ENCODE assay signal across 17 cellular contexts in the genomic region with DNA sequence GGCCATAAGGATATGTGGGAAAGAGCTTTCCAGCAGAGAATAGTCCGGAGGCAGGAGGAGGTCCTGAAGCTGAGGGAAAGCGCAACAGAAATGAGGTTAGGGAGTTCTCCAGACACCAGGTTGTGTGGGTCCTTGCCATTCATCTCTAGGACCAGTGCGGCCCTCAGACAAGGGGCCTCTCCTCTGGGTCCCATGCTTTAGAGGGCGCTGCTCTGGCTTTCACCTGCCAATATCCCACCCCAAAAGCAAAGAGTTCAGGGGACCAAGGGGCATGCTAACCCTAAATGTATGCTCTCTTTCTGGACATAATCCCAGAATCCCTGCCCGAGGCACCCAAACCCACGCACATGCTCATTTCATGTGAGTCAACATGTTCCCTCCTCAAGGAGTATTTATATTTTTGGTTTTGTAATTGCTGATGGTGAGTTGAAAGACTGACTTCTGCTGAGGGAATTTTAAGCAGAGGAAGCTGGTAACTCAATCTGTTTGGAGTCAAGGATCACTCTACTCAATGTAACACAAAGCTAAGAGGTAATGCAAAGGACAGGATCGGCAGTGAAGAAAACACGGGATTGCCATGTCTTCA.
"Had no signal": no experiment of that assay in that cellular context is flagged by ENCODE, and none has a peak within 500 bp of the region (broad histone marks: within the 10 kb centered on the region; RNA-seq: fewer than 3 reads in every experiment).

No MANE protein-coding gene starts in this region.

- H3K27ac Mint-ChIP-seq: activated naive CD4-positive, alpha-beta T cell treated with anti-CD3 and anti-CD28 coated beads for 36 hours; mesothelial cell of epicardium; neural progenitor cell had no signal

- H3K4me3 ChIP-seq: neural progenitor cell, tibial nerve had no signal

- H3K9ac ChIP-seq: neural progenitor cell, parathyroid adenoma had no signal

- H3K4me3 Mint-ChIP-seq: activated naive CD4-positive, alpha-beta T cell treated with anti-CD3 and anti-CD28 coated beads for 36 hours; brain; central memory CD8-positive, alpha-beta T cell; mesothelial cell of epicardium; neural progenitor cell had no signal

- ATAC-seq: activated CD4-positive, CD25-positive, alpha-beta regulatory T cell treated with anti-CD3 and anti-CD28 coated beads, Interleukin-2, amount 50 U/mL, for 24 hours had no signal

- FAIRE-seq: small intestine, TTC549 had no signal

- H3K27me3 ChIP-seq: neural progenitor cell, tibial nerve had no signal

- H3K9me3 ChIP-seq: tibial nerve had no signal

- H3K4me1 Mint-ChIP-seq: brain; central memory CD8-positive, alpha-beta T cell; mesothelial cell of epicardium; neural progenitor cell had no signal

- H3K9me3 Mint-ChIP-seq: activated naive CD4-positive, alpha-beta T cell treated with anti-CD3 and anti-CD28 coated beads for 36 hours; brain; central memory CD8-positive, alpha-beta T cell; mesothelial cell of epicardium; neural progenitor cell had no signal

- H3K27me3 Mint-ChIP-seq: brain; central memory CD8-positive, alpha-beta T cell had no signal

- DNase-seq: activated CD4-positive, alpha-beta T cell treated with anti-CD3 and anti-CD28 coated beads, Interleukin-2, amount 50 U/mL, for 4 hours; activated naive CD4-positive, alpha-beta T cell treated with anti-CD3 and anti-CD28 coated beads for 36 hours; amniotic stem cell; effector memory CD4-positive, alpha-beta T cell; erythroblast; glutamatergic neuron; retina; small intestine; T-helper 2 cell had no signal

- H3K27ac ChIP-seq: parathyroid adenoma, tibial nerve had no signal
